Comparison of ENCODE assay signal across 11 cellular contexts in genomic region chr11:76604081-76604601, GRCh38.
DNase-seq lines count a peak whose midpoint lies in the region; ATAC-seq and TF ChIP-seq lines count a peak whose summit lies in the region.
"Had no signal": no experiment of that assay in that cellular context is flagged by ENCODE, and none has a peak within 500 bp of the region (broad histone marks: within the 10 kb centered on the region; RNA-seq: fewer than 3 reads in every experiment).

No MANE protein-coding gene starts in this region.

- H3K9me3 Mint-ChIP-seq in natural killer cell = no peaks in the 10 kb centered on the region

- TF ChIP-seq CTCF in natural killer cell (IDR thresholded peaks at IDR 0.05) = no peak

- H3K4me3 Mint-ChIP-seq in natural killer cell = no peak overlapping the region

- DNase-seq in DMS 273 (lab: John Stamatoyannopoulos, UW; ENCODE audit: unreplicated experiment) (peak; percentile 68), SHP77 (lab: John Stamatoyannopoulos, UW) (peak; percentile 47 to 75), right cardiac atrium (no peak), natural killer cell (no peak), cerebellar nuclear complex (lab: John Stamatoyannopoulos, UW) (no peak)
- DNase-seq in stimulated activated naive CD4-positive, alpha-beta T cell (lab: John Stamatoyannopoulos, UW) = no peak
- no peak for DNase-seq in activated CD4-positive, alpha-beta T cell treated with anti-CD3 and anti-CD28 coated beads, Interleukin-2, amount 50 U/mL, for 48 hours
- DNase-seq: activated T-cell treated with anti-CD3 and anti-CD28 coated beads for 4 hours; effector CD8-positive, alpha-beta T cell; NCI-H2227 treated with DMSO at 0.1 percent for 48 hours had no signal

- H3K4me1 ChIP-seq in right cardiac atrium (ENCODE audit: control insufficient read depth, insufficient read depth, low read length) (peaks cover 28% of the 10 kb centered on the region), rectal smooth muscle tissue (ENCODE audit: control insufficient read depth, insufficient read depth, low read length) (peaks cover 17% of the 10 kb centered on the region)

- peaks cover 4 to 9% of the 10 kb centered on the region in 2 donors for H3K27me3 Mint-ChIP-seq in natural killer cell (ENCODE audit: low read depth in 2 of 2)

- no peak overlapping the region for H3K9ac ChIP-seq in rectal smooth muscle tissue (ENCODE audit: low read length)

- intact Hi-C loops in right cardiac atrium (cut with DNase I) (no loop called here), natural killer cell (cut with micrococcal nuclease) (no loop called here)

- H3K27me3 ChIP-seq in right cardiac atrium (ENCODE audit: control insufficient read depth, insufficient read depth) (no peaks in the 10 kb centered on the region), rectal smooth muscle tissue (ENCODE audit: control insufficient read depth, insufficient read depth, low read length) (no peaks in the 10 kb centered on the region)

- H3K27ac Mint-ChIP-seq in natural killer cell = no peak overlapping the region

- ATAC-seq in right cardiac atrium (peak in 1 of 2 donors; percentile 20), natural killer cell (no peak)

- H3K9me3 ChIP-seq in right cardiac atrium (ENCODE audit: control insufficient read depth, low read length) = no peaks in the 10 kb centered on the region

- H3K4me1 Mint-ChIP-seq in natural killer cell = no peaks in the 10 kb centered on the region

- no peaks in the 10 kb centered on the region for H3K36me3 ChIP-seq in rectal smooth muscle tissue (ENCODE audit: control insufficient read depth, insufficient read depth, low read length)

- H3K36me3 Mint-ChIP-seq in natural killer cell = no peaks in the 10 kb centered on the region

- WGBS in right cardiac atrium = 78% methylated on average over 12 of the region's 12 CpGs

- peak overlapping the region; percentile 40 for H3K27ac ChIP-seq in right cardiac atrium (ENCODE audit: low read length)
- peak overlapping the region; percentile 71 for H3K27ac ChIP-seq in rectal smooth muscle tissue (ENCODE audit: low read depth, low read length)

- H3K4me3 ChIP-seq in right cardiac atrium (ENCODE audit: low read length) (no peak overlapping the region), rectal smooth muscle tissue (ENCODE audit: low read length) (no peak overlapping the region)

Comparison
In these comparisons a context has a peak if more than half of its experiments do, and no peak if none do; other contexts are left out.
1. DNase-seq: peak in DMS 273 (single experiment) and SHP77 (2 of 2); none in right cardiac atrium (0 of 3), stimulated activated naive CD4-positive, alpha-beta T cell (0 of 6), natural killer cell (single experiment), cerebellar nuclear complex (0 of 2) and activated CD4-positive, alpha-beta T cell treated with anti-CD3 and anti-CD28 coated beads, Interleukin-2, amount 50 U/mL, for 48 hours (0 of 2).